Comparison of ENCODE assay signal across 17 cellular contexts in genomic region chr7:31058122-31058521, GRCh38. TPM values are rescaled to one million over a fixed set of nuclear protein-coding genes. Genes with fewer than 3 reads are reported as not detected.
DNase-seq lines count a peak whose midpoint lies in the region; ATAC-seq, FAIRE-seq and TF ChIP-seq lines count a peak whose summit lies in the region.
"Had no signal": no experiment of that assay in that cellular context is flagged by ENCODE, and none has a peak within 500 bp of the region (broad histone marks: within the 10 kb centered on the region; RNA-seq: fewer than 3 reads in every experiment).

No MANE protein-coding gene starts in this region.

- FAIRE-seq in HTR-8/SVneo (lab: Jason Lieb, UNC) (no peak), GM12892 (lab: Jason Lieb, UNC) (no peak)

- intact Hi-C loops in activated naive CD4-positive, alpha-beta T cell treated with anti-CD3 and anti-CD28 coated beads for 36 hours (cut with micrococcal nuclease), result no loop called here

- H3K4me3 Mint-ChIP-seq in activated naive CD4-positive, alpha-beta T cell treated with anti-CD3 and anti-CD28 coated beads for 36 hours, result no peak overlapping the region
- H3K4me3 Mint-ChIP-seq in activated T-helper 17 cell treated with anti-CD3 and anti-CD28 coated beads, Interleukin-2, amount 50 U/mL, for 72 hours, result no peak overlapping the region
- H3K4me3 Mint-ChIP-seq: activated naive CD8-positive, alpha-beta T cell; central memory CD8-positive, alpha-beta T cell; GM23338; immature natural killer cell had no signal

- peak; percentile 11 for DNase-seq in activated naive CD4-positive, alpha-beta T cell treated with anti-CD3 and anti-CD28 coated beads for 36 hours
- no peak for DNase-seq in activated naive CD4-positive, alpha-beta T cell (lab: John Stamatoyannopoulos, UW)
- DNase-seq in HTR-8/SVneo (ENCODE audit: insufficient read length, low spot score) (peak; percentile 42), kidney tubule cell (ENCODE audit: low spot score) (peak; percentile 67), NCI-H1417 treated with DMSO at 0.1 percent for 48 hours (lab: John Stamatoyannopoulos, UW) (no peak), NCI-H446 treated with DMSO at 0.1 percent for 48 hours (lab: John Stamatoyannopoulos, UW) (no peak), GM12892 (ENCODE audit: insufficient read length) (no peak)
- DNase-seq: activated CD4-positive, CD25-positive, alpha-beta regulatory T cell; gastrocnemius medialis; immature natural killer cell; NCI-H1105 treated with DMSO at 0.1 percent for 48 hours; right lobe of liver; trophoblast cell had no signal

- CTCF ChIA-PET in activated naive CD4-positive, alpha-beta T cell treated with anti-CD3 and anti-CD28 coated beads for 36 hours (lab: Charles Lee), result no interaction called here

- H3K9me3 Mint-ChIP-seq in activated naive CD4-positive, alpha-beta T cell treated with anti-CD3 and anti-CD28 coated beads for 36 hours, result no peaks in the 10 kb centered on the region
- no peaks in the 10 kb centered on the region for H3K9me3 Mint-ChIP-seq in activated T-helper 17 cell treated with anti-CD3 and anti-CD28 coated beads, Interleukin-2, amount 50 U/mL, for 72 hours
- H3K9me3 Mint-ChIP-seq: central memory CD8-positive, alpha-beta T cell; GM23338; immature natural killer cell had no signal

- no peaks in the 10 kb centered on the region for H3K4me1 Mint-ChIP-seq in activated naive CD4-positive, alpha-beta T cell treated with anti-CD3 and anti-CD28 coated beads for 36 hours (ENCODE audit: low read depth)
- H3K4me1 Mint-ChIP-seq in activated T-helper 17 cell treated with anti-CD3 and anti-CD28 coated beads, Interleukin-2, amount 50 U/mL, for 72 hours, result no peaks in the 10 kb centered on the region
- H3K4me1 Mint-ChIP-seq: central memory CD8-positive, alpha-beta T cell; immature natural killer cell had no signal

- no peak for TF ChIP-seq POLR2A in GM12892 (IDR thresholded peaks at IDR 0.05; ENCODE audit: low read depth, low read length)

- no peaks in the 10 kb centered on the region for H3K36me3 Mint-ChIP-seq in activated naive CD4-positive, alpha-beta T cell treated with anti-CD3 and anti-CD28 coated beads for 36 hours (ENCODE audit: low read depth)
- H3K36me3 Mint-ChIP-seq in activated T-helper 17 cell treated with anti-CD3 and anti-CD28 coated beads, Interleukin-2, amount 50 U/mL, for 72 hours (ENCODE audit: low read depth), result no peaks in the 10 kb centered on the region
- H3K36me3 Mint-ChIP-seq: activated naive CD8-positive, alpha-beta T cell; immature natural killer cell had no signal

- no peak overlapping the region for H3K27ac Mint-ChIP-seq in activated naive CD4-positive, alpha-beta T cell treated with anti-CD3 and anti-CD28 coated beads for 36 hours
- H3K27ac Mint-ChIP-seq in activated T-helper 17 cell treated with anti-CD3 and anti-CD28 coated beads, Interleukin-2, amount 50 U/mL, for 72 hours, result no peak overlapping the region
- H3K27ac Mint-ChIP-seq: activated naive CD8-positive, alpha-beta T cell; GM23338; immature natural killer cell had no signal

- peaks cover 15% of the 10 kb centered on the region for H3K27me3 Mint-ChIP-seq in activated naive CD4-positive, alpha-beta T cell treated with anti-CD3 and anti-CD28 coated beads for 36 hours (ENCODE audit: low read depth)
- H3K27me3 Mint-ChIP-seq in activated T-helper 17 cell treated with anti-CD3 and anti-CD28 coated beads, Interleukin-2, amount 50 U/mL, for 72 hours, result peaks cover 15% of the 10 kb centered on the region

- peak; percentile 44 for ATAC-seq in activated T-helper 17 cell treated with anti-CD3 and anti-CD28 coated beads, Interleukin-2, amount 50 U/mL, for 72 hours (replicated peaks)
- ATAC-seq: gastrocnemius medialis, GM23338, right lobe of liver had no signal

RNA-seq across cellular contexts. Expression of gene ADCYAP1R1, which starts 6.0 kb away (rescaled TPM):
- total RNA-seq in activated naive CD4-positive, alpha-beta T cell treated with anti-CD3 and anti-CD28 coated beads for 36 hours, result not detected
- not detected for total RNA-seq in activated T-helper 17 cell treated with anti-CD3 and anti-CD28 coated beads, Interleukin-2, amount 50 U/mL, for 72 hours
- not detected for polyA plus RNA-seq in GM12892 (2012; ENCODE audit: missing spikeins)
- polyA plus RNA-seq: immature natural killer cell had no signal

Comparison
In these comparisons a context has a peak if more than half of its experiments do, and no peak if none do; other contexts are left out.
1. DNase-seq: peak in activated naive CD4-positive, alpha-beta T cell treated with anti-CD3 and anti-CD28 coated beads for 36 hours (single experiment), HTR-8/SVneo (single experiment) and kidney tubule cell (single experiment); none in activated naive CD4-positive, alpha-beta T cell (0 of 4), NCI-H1417 treated with DMSO at 0.1 percent for 48 hours (single experiment), NCI-H446 treated with DMSO at 0.1 percent for 48 hours (single experiment) and GM12892 (single experiment).